ENCODE assay signal across 1 cellular context in genomic region chr9:121674952-121675351, GRCh38.
TF ChIP-seq lines count a peak whose summit lies in the region.

No MANE protein-coding gene starts in this region.

TF ChIP-seq in SK-N-SH treated with all-trans-retinoic acid at 6 μM for 48 hours, 23 proteins besides CTCF, POLR2A, EP300 and RAD21 (continued from another document):
- TF ChIP-seq, protein P1, sequence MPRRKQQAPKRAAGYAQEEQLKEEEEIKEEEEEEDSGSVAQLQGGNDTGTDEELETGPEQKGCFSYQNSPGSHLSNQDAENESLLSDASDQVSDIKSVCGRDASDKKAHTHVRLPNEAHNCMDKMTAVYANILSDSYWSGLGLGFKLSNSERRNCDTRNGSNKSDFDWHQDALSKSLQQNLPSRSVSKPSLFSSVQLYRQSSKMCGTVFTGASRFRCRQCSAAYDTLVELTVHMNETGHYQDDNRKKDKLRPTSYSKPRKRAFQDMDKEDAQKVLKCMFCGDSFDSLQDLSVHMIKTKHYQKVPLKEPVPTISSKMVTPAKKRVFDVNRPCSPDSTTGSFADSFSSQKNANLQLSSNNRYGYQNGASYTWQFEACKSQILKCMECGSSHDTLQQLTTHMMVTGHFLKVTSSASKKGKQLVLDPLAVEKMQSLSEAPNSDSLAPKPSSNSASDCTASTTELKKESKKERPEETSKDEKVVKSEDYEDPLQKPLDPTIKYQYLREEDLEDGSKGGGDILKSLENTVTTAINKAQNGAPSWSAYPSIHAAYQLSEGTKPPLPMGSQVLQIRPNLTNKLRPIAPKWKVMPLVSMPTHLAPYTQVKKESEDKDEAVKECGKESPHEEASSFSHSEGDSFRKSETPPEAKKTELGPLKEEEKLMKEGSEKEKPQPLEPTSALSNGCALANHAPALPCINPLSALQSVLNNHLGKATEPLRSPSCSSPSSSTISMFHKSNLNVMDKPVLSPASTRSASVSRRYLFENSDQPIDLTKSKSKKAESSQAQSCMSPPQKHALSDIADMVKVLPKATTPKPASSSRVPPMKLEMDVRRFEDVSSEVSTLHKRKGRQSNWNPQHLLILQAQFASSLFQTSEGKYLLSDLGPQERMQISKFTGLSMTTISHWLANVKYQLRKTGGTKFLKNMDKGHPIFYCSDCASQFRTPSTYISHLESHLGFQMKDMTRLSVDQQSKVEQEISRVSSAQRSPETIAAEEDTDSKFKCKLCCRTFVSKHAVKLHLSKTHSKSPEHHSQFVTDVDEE (CRISPR knock-in tag; IDR thresholded peaks at IDR 0.05): no peak
- TF ChIP-seq GLIS3 (CRISPR knock-in tag; IDR thresholded peaks at IDR 0.05) (no peak), ARNTL (CRISPR knock-in tag; IDR thresholded peaks at IDR 0.05; ENCODE audit: borderline replicate concordance, low read depth) (no peak), ZNF70 (CRISPR knock-in tag; IDR thresholded peaks at IDR 0.05) (no peak)
TF ChIP-seq in SK-N-SH treated with all-trans-retinoic acid at 6 μM for 48 hours: peak in this region for 0.
